In the genomic region with DNA sequence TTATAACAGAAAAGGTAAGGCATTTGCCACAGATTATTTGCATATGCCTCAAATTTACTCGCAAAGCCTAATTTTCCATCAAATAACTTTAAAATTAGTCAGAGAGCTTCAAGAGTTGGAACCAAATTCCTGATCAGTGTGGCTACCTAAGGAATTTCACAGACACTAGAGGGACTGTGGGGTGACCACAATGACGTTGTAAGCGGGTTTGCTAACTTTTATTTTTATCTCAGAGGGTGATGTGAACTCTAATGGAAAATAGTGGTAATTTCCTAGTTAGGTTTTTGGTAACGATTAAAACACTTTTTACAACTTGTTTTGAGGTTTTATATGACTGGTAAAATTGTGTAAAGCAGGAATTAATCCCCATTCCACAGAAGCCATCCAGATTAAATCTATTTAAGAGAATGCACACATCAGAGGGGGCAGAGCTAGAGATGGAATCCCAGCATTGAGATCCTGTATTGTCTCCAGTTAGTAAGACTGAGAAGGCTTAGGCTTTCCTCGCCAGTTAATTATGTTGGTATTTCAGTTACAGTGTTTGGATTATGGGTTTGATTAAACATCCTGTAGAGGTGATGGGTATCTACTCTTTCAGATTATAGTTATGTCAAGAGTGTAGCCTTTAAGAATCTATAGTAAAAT, we compare ENCODE assay signal across 13 cellular contexts.
DNase-seq lines count a peak whose midpoint lies in the region; ATAC-seq and TF ChIP-seq lines count a peak whose summit lies in the region.
"Had no signal": no experiment of that assay in that cellular context is flagged by ENCODE, and none has a peak within 500 bp of the region (broad histone marks: within the 10 kb centered on the region; RNA-seq: fewer than 3 reads in every experiment).

No MANE protein-coding gene starts in this region.

- H3K27ac ChIP-seq in heart right ventricle (no peak overlapping the region), esophagus muscularis mucosa (replicated peaks in 1 of 4) (no peak overlapping the region)
- H3K27ac ChIP-seq: SK-N-MC had no signal

- H3K4me1 ChIP-seq in heart right ventricle (peaks cover 0 to 18% (median 6%) of the 10 kb centered on the region in 9 donors), esophagus muscularis mucosa (no peaks in the 10 kb centered on the region)

- H3K4me3 ChIP-seq in epithelial cell of proximal tubule (ENCODE audit: low read depth, low read length), result no peak overlapping the region
- no peak overlapping the region for H3K4me3 ChIP-seq in skeletal muscle cell (ENCODE audit: low read depth, low read length)
- H3K4me3 ChIP-seq in heart right ventricle, result no peak overlapping the region
- no peak overlapping the region for H3K4me3 ChIP-seq in esophagus muscularis mucosa
- H3K4me3 ChIP-seq: SK-N-MC had no signal

- ATAC-seq in heart right ventricle, result no peak
- ATAC-seq: left lobe of liver had no signal

- WGBS in heart right ventricle, 2 donors, result 85 to 88% methylated on average over 5 of the region's 5 CpGs
- WGBS in esophagus muscularis mucosa, result 92% methylated on average over 5 of the region's 5 CpGs

- no peak for TF ChIP-seq EP300 in esophagus muscularis mucosa (IDR thresholded peaks at IDR 0.05)

- no peaks in the 10 kb centered on the region for H3K27me3 ChIP-seq in heart right ventricle
- no peaks in the 10 kb centered on the region for H3K27me3 ChIP-seq in esophagus muscularis mucosa

- TF ChIP-seq CTCF in epithelial cell of proximal tubule (conservative IDR thresholded peaks at IDR 0.05; ENCODE audit: low read depth, low read length) (no peak), heart right ventricle (IDR thresholded peaks at IDR 0.05) (no peak), esophagus muscularis mucosa (IDR thresholded peaks at IDR 0.05) (no peak)

- intact Hi-C loops in heart right ventricle (cut with DNase I) (loop anchor here in 3 of 10 donors (10.0 kb wide), 3 partner anchors 130 to 220 kb away; a partner anchor contains a TSS), esophagus muscularis mucosa (cut with DNase I) (no loop called here)

- TF ChIP-seq POLR2A in esophagus muscularis mucosa (IDR thresholded peaks at IDR 0.05; ENCODE audit: low read depth), result no peak

- H3K9me3 ChIP-seq in heart right ventricle (no peaks in the 10 kb centered on the region), esophagus muscularis mucosa (no peaks in the 10 kb centered on the region)

- DNase-seq in GM04503 (ENCODE audit: low read depth), result peak; percentile 82
- DNase-seq in LHCN-M2 (ENCODE audit: low read depth), result peak; percentile 89
- DNase-seq in epithelial cell of proximal tubule (ENCODE audit: low read depth), result peak; percentile 3
- DNase-seq in skeletal muscle cell (ENCODE audit: low read depth), result peak; percentile 43
- DNase-seq in heart right ventricle, result no peak
- DNase-seq in esophagus muscularis mucosa (ENCODE audit: extremely low spot score), result no peak
- DNase-seq in occipital lobe (lab: John Stamatoyannopoulos, UW), result no peak
- DNase-seq: NCI-H1105; NCI-H69; nucleus accumbens; stimulated activated CD4-positive, alpha-beta T cell treated with anti-CD3 and anti-CD28 coated beads, Interleukin-4, amount 100 ng/mL, for 24 hours had no signal

- peaks cover 0 to 24% (median 11%) of the 10 kb centered on the region in 9 donors for H3K36me3 ChIP-seq in heart right ventricle
- H3K36me3 ChIP-seq in esophagus muscularis mucosa, result peaks cover 0 to 16% (median 10%) of the 10 kb centered on the region in 4 donors

Comparison
In these comparisons a context has a peak if more than half of its experiments do, and no peak if none do; other contexts are left out.
1. DNase-seq: peak in GM04503 (single experiment), LHCN-M2 (single experiment), epithelial cell of proximal tubule (single experiment) and skeletal muscle cell (single experiment); none in heart right ventricle (0 of 2), esophagus muscularis mucosa (single experiment) and occipital lobe (single experiment).